ENCODE assay signal across 8 cellular contexts in genomic region chr6:97282726-97283617, GRCh38. TPM values are rescaled to one million over a fixed set of nuclear protein-coding genes. Genes with fewer than 3 reads are reported as not detected.
A peak's percentile ranks its signal among the peaks of the same experiment; 100 is the strongest.
DNase-seq lines count a peak whose midpoint lies in the region; ATAC-seq, FAIRE-seq and TF ChIP-seq lines count a peak whose summit lies in the region.

MMS22L (minus strand) TSS chr6:97283216; CDS start chr6:97282477, 739 bp downstream.

- H3K9me3 Mint-ChIP-seq in Calu3 (ENCODE audit: low read depth, unreplicated experiment) = no peaks in the 10 kb centered on the region
- no peaks in the 10 kb centered on the region for H3K9me3 Mint-ChIP-seq in mesothelial cell of epicardium

- no TSS peak for BruUV-seq in Calu3 (replicated peaks; lab: Mats Ljungman, UMichigan)

- peak within 1 kb of the TSS; percentile 99 for H3K27ac ChIP-seq in HUES48 (ENCODE audit: low read depth, low read length)

- H3K4me1 ChIP-seq in HUES48 (ENCODE audit: control insufficient read depth, insufficient read depth, low read length) = peaks cover 13% of the 10 kb centered on the region
- H3K4me1 ChIP-seq in NT2/D1 (ENCODE audit: insufficient read depth, insufficient read length) = no peaks in the 10 kb centered on the region

- DNase-seq in Calu3 (peak; percentile 92), NT2/D1 (ENCODE audit: low read depth, low spot score) (peak; percentile 81), mesothelial cell of epicardium (ENCODE audit: low spot score in 2 of 2, unreplicated experiment in 2 of 2) (peak; percentile 89 to 92)
- peak; percentile 63 to 78 (median 70) for DNase-seq in activated CD8-positive, alpha-beta memory T cell treated with anti-CD3 and anti-CD28 coated beads for 48 hours (ENCODE audit: low read depth in 2 of 3, low spot score in 2 of 3)
- peak; percentile 77 to 87 for DNase-seq in stimulated activated CD8-positive, alpha-beta memory T cell treated with anti-CD3 and anti-CD28 coated beads, Interleukin-15, amount 100 ng/mL, for 4 hours (ENCODE audit: low read depth in 2 of 2)

- TF ChIP-seq CTCF in Calu3 (IDR thresholded peaks at IDR 0.05; ENCODE audit: unreplicated experiment) (no peak), mesothelial cell of epicardium (IDR thresholded peaks at IDR 0.05; ENCODE audit: unreplicated experiment) (no peak)

- CTCF ChIA-PET in Calu3 (lab: Charles Lee) = no interaction called here

- H3K9me3 ChIP-seq in HUES48 (ENCODE audit: control insufficient read depth, insufficient read depth, low read length) = no peaks in the 10 kb centered on the region
- H3K9me3 ChIP-seq in NT2/D1 (ENCODE audit: insufficient read depth, low read length) = no peaks in the 10 kb centered on the region

- H3K4me3 ChIP-seq in HUES48 (ENCODE audit: low read depth, low read length) (peak within 1 kb of the TSS; percentile 99), NT2/D1 (ENCODE audit: insufficient read length, low read depth) (peak within 1 kb of the TSS; percentile 90)

- H3K36me3 ChIP-seq in HUES48 (ENCODE audit: control insufficient read depth, insufficient read depth, low read length) = peaks cover 38% of the 10 kb centered on the region
- H3K36me3 ChIP-seq in NT2/D1 (ENCODE audit: insufficient read depth, insufficient read length, low read length) = peaks cover 35% of the 10 kb centered on the region

- H3K27me3 Mint-ChIP-seq in Calu3 (ENCODE audit: unreplicated experiment) (no peaks in the 10 kb centered on the region), mesothelial cell of epicardium (ENCODE audit: low read depth) (no peaks in the 10 kb centered on the region)

- intact Hi-C loops in Calu3 (cut with micrococcal nuclease; ENCODE audit: unreplicated experiment) = loop anchor here (2.0 kb wide), 1 partner anchor 112 kb away; no protein-coding TSS in a partner anchor

- peak; percentile 96 for ATAC-seq in GM21423 (IDR thresholded peaks at IDR 0.05; ENCODE audit: unreplicated experiment)

- H3K4me3 Mint-ChIP-seq in Calu3 (ENCODE audit: low read depth, unreplicated experiment) (peak within 1 kb of the TSS; percentile 78), mesothelial cell of epicardium (peak within 1 kb of the TSS; percentile 93)

- peak within 1 kb of the TSS; percentile 79 for H3K27ac Mint-ChIP-seq in Calu3 (ENCODE audit: unreplicated experiment)
- H3K27ac Mint-ChIP-seq in mesothelial cell of epicardium = peak within 1 kb of the TSS; percentile 94

- FAIRE-seq in endometrium (lab: Jason Lieb, UNC) = peak; percentile 79

- no peaks in the 10 kb centered on the region for H3K4me1 Mint-ChIP-seq in Calu3 (ENCODE audit: low read depth, unreplicated experiment)
- H3K4me1 Mint-ChIP-seq in mesothelial cell of epicardium = peaks cover 23% of the 10 kb centered on the region

- H3K36me3 Mint-ChIP-seq in Calu3 (ENCODE audit: insufficient read depth, unreplicated experiment) = peaks cover 25% of the 10 kb centered on the region
- H3K36me3 Mint-ChIP-seq in mesothelial cell of epicardium = peaks cover 7% of the 10 kb centered on the region

- H3K9ac ChIP-seq in HUES48 (ENCODE audit: low read depth, low read length) (peak within 1 kb of the TSS; percentile 98), NT2/D1 (ENCODE audit: insufficient read length, low read depth) (peak within 1 kb of the TSS; percentile 91)

- H3K27me3 ChIP-seq in HUES48 (ENCODE audit: control insufficient read depth, insufficient read depth, low read length) (no peaks in the 10 kb centered on the region), NT2/D1 (ENCODE audit: insufficient read depth, insufficient read length) (no peaks in the 10 kb centered on the region)

RNA-seq across cellular contexts. Expression of gene MMS22L, which starts in this region (rescaled TPM):
- total RNA-seq in Calu3 (2022) (26.0 and 30.8 TPM in 2 replicates), mesothelial cell of epicardium (19.5 to 22.0 TPM (median 19.9 TPM) in 3 replicates)

Comparison
In these comparisons a context has a peak if more than half of its experiments do, and no peak if none do; other contexts are left out.
1. Peak in every context shown above with its lines: DNase-seq, ATAC-seq, H3K4me3 ChIP-seq and H3K27ac ChIP-seq.